ENCODE assay signal across 8 cellular contexts in the genomic region with DNA sequence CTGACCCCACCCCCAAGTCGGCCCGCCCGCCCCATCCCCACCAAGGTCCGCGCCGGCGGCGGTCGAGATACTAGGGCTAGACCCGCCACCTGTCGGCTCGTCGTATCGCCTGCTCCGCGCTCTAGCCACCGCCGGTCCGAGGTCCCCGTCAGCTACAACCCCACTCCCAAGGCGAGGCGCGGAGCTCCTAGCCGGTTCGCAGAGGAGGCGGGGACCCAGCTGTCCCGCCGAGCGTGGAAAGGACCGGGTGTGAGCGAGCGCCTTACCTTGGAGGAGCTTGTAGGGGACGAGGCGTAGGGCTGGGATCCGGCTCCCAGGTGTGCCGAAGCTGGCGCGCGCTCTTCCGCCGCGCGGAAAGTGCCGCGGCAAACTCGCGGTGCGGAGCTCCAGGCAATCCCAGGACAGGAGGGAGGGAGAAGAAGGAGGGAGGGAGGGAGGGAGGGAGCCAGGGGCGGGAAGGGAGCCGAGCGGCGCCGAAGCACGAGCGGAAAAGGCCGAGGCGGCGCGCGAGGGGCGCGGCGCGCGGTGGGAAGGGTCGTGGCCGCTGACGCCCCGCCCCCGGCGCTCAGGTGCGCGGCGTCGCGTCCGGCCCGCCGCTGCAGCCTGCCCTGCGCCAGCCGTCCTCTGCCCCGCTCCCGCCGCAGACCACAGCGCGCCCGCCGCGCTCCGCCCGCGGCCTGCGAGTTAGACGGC. TPM values are rescaled to one million over a fixed set of nuclear protein-coding genes. Genes with fewer than 3 reads are reported as not detected.
DNase-seq lines count a peak whose midpoint lies in the region; ATAC-seq, FAIRE-seq and TF ChIP-seq lines count a peak whose summit lies in the region.

A gene with protein sequence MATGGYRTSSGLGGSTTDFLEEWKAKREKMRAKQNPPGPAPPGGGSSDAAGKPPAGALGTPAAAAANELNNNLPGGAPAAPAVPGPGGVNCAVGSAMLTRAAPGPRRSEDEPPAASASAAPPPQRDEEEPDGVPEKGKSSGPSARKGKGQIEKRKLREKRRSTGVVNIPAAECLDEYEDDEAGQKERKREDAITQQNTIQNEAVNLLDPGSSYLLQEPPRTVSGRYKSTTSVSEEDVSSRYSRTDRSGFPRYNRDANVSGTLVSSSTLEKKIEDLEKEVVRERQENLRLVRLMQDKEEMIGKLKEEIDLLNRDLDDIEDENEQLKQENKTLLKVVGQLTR (minus strand): TSS at position 359 of the 693 bp plus-strand sequence. CDS start 720 bp downstream, outside the sequence.

- RAD21 ChIA-PET in GM12878 (lab: Charles Lee; ENCODE audit: unreplicated experiment), result interaction anchor here (0.7 to 6.9 kb wide), 15 partner anchors 9 to 580 kb away, joined by 3 to 70 read pairs (median 5); no protein-coding TSS in a partner anchor

- SMC1A ChIA-PET in GM12878 (lab: Charles Lee; ENCODE audit: uncharacterized antibody, unreplicated experiment), result interaction anchor here (1.0 to 6.8 kb wide), 2 partner anchors 13 to 75 kb away, joined by 3 to 55 read pairs; no protein-coding TSS in a partner anchor

- no peaks in the 10 kb centered on the region for H3K9me2 ChIP-seq in PC-3 (replicated peaks; ENCODE audit: low read length)

- FAIRE-seq in GM12878 (lab: Jason Lieb, UNC), result no peak

- POLR2A ChIA-PET in PC-3 (lab: Charles Lee; ENCODE audit: unreplicated experiment), result interaction anchor here (0.6 to 1.5 kb wide), 7 partner anchors 19 to 275 kb away, joined by 3 to 17 read pairs (median 11); no protein-coding TSS in a partner anchor
- POLR2A ChIA-PET in GM12878 (lab: Charles Lee), result interaction anchor here (0.5 to 1.4 kb wide), 4 partner anchors 9 to 137 kb away, joined by 3 to 5 read pairs (median 3); no protein-coding TSS in a partner anchor

- TF ChIP-seq POLR2A in GM12878 (IDR thresholded peaks at IDR 0.05; ENCODE audit: low read depth, low read length), result 0 out of 2 replicates have a peak, but pooled peaks have one; percentile 46
- no peak for TF ChIP-seq POLR2A in sigmoid colon (IDR thresholded peaks at IDR 0.05)

- TF ChIP-seq EP300 in GM12878 (IDR thresholded peaks at IDR 0.05; ENCODE audit: borderline replicate concordance in 1 of 2, control insufficient read depth in 1 of 2, low read depth in 2 of 2, low read length in 2 of 2), result no peak
- TF ChIP-seq EP300 in sigmoid colon (IDR thresholded peaks at IDR 0.05), result no peak

- peak within 1 kb of the TSS; percentile 99 for H3K4me3 ChIP-seq in HUES6 (ENCODE audit: low read depth, low read length)
- H3K4me3 ChIP-seq in PC-3 (ENCODE audit: low read length), result peak within 1 kb of the TSS; percentile 87
- H3K4me3 ChIP-seq in GM12878, result peak within 1 kb of the TSS; percentile 96
- peak within 1 kb of the TSS; percentile 86 for H3K4me3 ChIP-seq in iPS-11a (ENCODE audit: low read depth, low read length)
- H3K4me3 ChIP-seq in sigmoid colon, result peak within 1 kb of the TSS; percentile 69 to 88 (median 86)

- TF ChIP-seq CTCF in PC-3 (conservative IDR thresholded peaks at IDR 0.05; ENCODE audit: low read depth, low read length), result no peak; the same call in 1 of the 2 replicates
- peak; percentile 19 to 57 (median 31); a peak in 4 of 6 replicates for TF ChIP-seq CTCF in GM12878 (IDR thresholded peaks at IDR 0.05 in 2 of 3, conservative IDR thresholded peaks at IDR 0.05 in 1 of 3; ENCODE audit: control insufficient read depth in 2 of 3, extremely low read depth in 1 of 3, insufficient read depth in 1 of 3, low read depth in 3 of 3, low read length in 3 of 3)
- peak in 1 of 4 experiments; percentile 30 for TF ChIP-seq CTCF in sigmoid colon (IDR thresholded peaks at IDR 0.05)

- peak within 1 kb of the TSS; percentile 93 for H3K4me2 ChIP-seq in PC-3 (ENCODE audit: low read length)
- H3K4me2 ChIP-seq in GM12878 (ENCODE audit: control insufficient read depth, insufficient read depth), result peak within 1 kb of the TSS; percentile 94

- H3K79me2 ChIP-seq in PC-3 (ENCODE audit: low read length) (peaks cover 46% of the 10 kb centered on the region), GM12878 (ENCODE audit: control insufficient read depth, insufficient read depth, low read length) (peaks cover 43% of the 10 kb centered on the region)

- CTCF ChIA-PET in PC-3 (lab: Charles Lee) (interaction anchor here (0.6 to 1.1 kb wide), 2 partner anchors 47 to 498 kb away, joined by 3 read pairs; no protein-coding TSS in a partner anchor), GM12878 (lab: Yijun Ruan, JAX) (interaction anchor here (0.5 to 4.6 kb wide), 13 partner anchors 9 to 171 kb away, joined by 3 to 27 read pairs (median 3); no protein-coding TSS in a partner anchor)

- intact Hi-C loops in PC-3 (cut with micrococcal nuclease) (loop anchor here (1.0 to 5.0 kb wide), 4 partner anchors 135 to 497 kb away; no protein-coding TSS in a partner anchor), GM12878 (cut with micrococcal nuclease; ENCODE audit: unreplicated experiment) (loop anchor here (5.0 kb wide), 2 partner anchors 88 to 247 kb away; a partner anchor contains a TSS), sigmoid colon (cut with DNase I) (loop anchor here (2.0 kb wide), 1 partner anchor 496 kb away; no protein-coding TSS in a partner anchor)

- BruUV-seq in PC-3 (replicated peaks; lab: Mats Ljungman, UMichigan) (no TSS peak), GM12878 (replicated peaks; lab: Mats Ljungman, UMichigan) (no TSS peak)

- 0% methylated on average over 56 of the region's 94 CpGs for WGBS in GM12878 (ENCODE audit: insufficient coverage, insufficient replicate concordance, low lambda C conversion rate, missing lambda C conversion rate)
- WGBS in sigmoid colon, 2 donors, result 0 to 1% methylated on average over 94 of the region's 94 CpGs

- no peaks in the 10 kb centered on the region for H3F3A ChIP-seq in PC-3 (ENCODE audit: low read length, unreplicated experiment)

- H3K9me3 ChIP-seq in HUES6 (ENCODE audit: control insufficient read depth, insufficient read depth, low read depth, low read length), result no peaks in the 10 kb centered on the region
- H3K9me3 ChIP-seq in PC-3 (ENCODE audit: low read length), result no peaks in the 10 kb centered on the region
- no peaks in the 10 kb centered on the region for H3K9me3 ChIP-seq in GM12878 (replicated peaks; ENCODE audit: control insufficient read depth, insufficient read depth, low read length)
- no peaks in the 10 kb centered on the region for H3K9me3 ChIP-seq in sigmoid colon

- no peaks in the 10 kb centered on the region for H3K36me3 ChIP-seq in HUES6 (ENCODE audit: control insufficient read depth, insufficient read depth, low read length)
- H3K36me3 ChIP-seq in PC-3 (ENCODE audit: low read depth, low read length), result no peaks in the 10 kb centered on the region
- H3K36me3 ChIP-seq in GM12878 (ENCODE audit: control insufficient read depth in 2 of 2, insufficient read depth in 2 of 2, low read length in 1 of 2), result no peaks in the 10 kb centered on the region
- no peaks in the 10 kb centered on the region for H3K36me3 ChIP-seq in sigmoid colon

- peaks cover 23% of the 10 kb centered on the region for H4K20me1 ChIP-seq in PC-3 (ENCODE audit: low read length)
- no peaks in the 10 kb centered on the region for H4K20me1 ChIP-seq in GM12878 (ENCODE audit: control insufficient read depth, insufficient read depth)

- peak; percentile 39 for TF ChIP-seq RAD21 in GM12878 (IDR thresholded peaks at IDR 0.05; ENCODE audit: insufficient read depth, low read depth, low read length)

- H3K9ac ChIP-seq in HUES6 (ENCODE audit: low read length), result peak within 1 kb of the TSS; percentile 96
- peak within 1 kb of the TSS; percentile 75 for H3K9ac ChIP-seq in PC-3 (ENCODE audit: low read length)
- H3K9ac ChIP-seq in GM12878 (ENCODE audit: control insufficient read depth, insufficient read depth, low read length), result peak within 1 kb of the TSS; percentile 89

- H3K27me3 ChIP-seq in HUES6 (ENCODE audit: control insufficient read depth, insufficient read depth, low read length) (no peaks in the 10 kb centered on the region), PC-3 (ENCODE audit: low read length) (no peaks in the 10 kb centered on the region), GM12878 (replicated peaks in 1 of 2; ENCODE audit: control insufficient read depth in 2 of 2, insufficient read depth in 2 of 2, low read length in 1 of 2) (no peaks in the 10 kb centered on the region), sigmoid colon (no peaks in the 10 kb centered on the region)

- ATAC-seq in GM21526 (IDR thresholded peaks at IDR 0.05; ENCODE audit: low FRiP score, unreplicated experiment) (peak; percentile 68), PC-3 (peak; percentile 62), GM12878 (peak; percentile 68)

- peaks cover 31% of the 10 kb centered on the region for H3K4me1 ChIP-seq in HUES6 (ENCODE audit: control insufficient read depth, insufficient read depth, low read length)
- peaks cover 39% of the 10 kb centered on the region for H3K4me1 ChIP-seq in PC-3 (ENCODE audit: insufficient read depth, low read length)
- 0 out of 2 replicates have a peak, but pooled peaks cover 5% of the 10 kb centered on the region for H3K4me1 ChIP-seq in GM12878 (ENCODE audit: control insufficient read depth, insufficient read depth, low read length)
- peaks cover 0 to 38% (median 9%) of the 10 kb centered on the region in 4 donors for H3K4me1 ChIP-seq in sigmoid colon

- peak; percentile 53 for DNase-seq in GF-D8 (lab: John Stamatoyannopoulos, UW)
- DNase-seq in PC-3, result peak; percentile 92
- DNase-seq in GM12878 (ENCODE audit: low read depth, low spot score), result no peak
- DNase-seq in sigmoid colon, result peak; percentile 71
- DNase-seq in inferior parietal cortex (ENCODE audit: extremely low spot score), result no peak

- in situ Hi-C loops in GM12878 (cut with MboI), result no loop called here

- H3K27ac ChIP-seq in HUES6 (ENCODE audit: low read depth, low read length), result peak within 1 kb of the TSS; percentile 92
- peak within 1 kb of the TSS; percentile 82 for H3K27ac ChIP-seq in PC-3 (ENCODE audit: low read length)
- peak within 1 kb of the TSS; percentile 86 for H3K27ac ChIP-seq in GM12878 (ENCODE audit: control insufficient read depth, insufficient read depth)
- H3K27ac ChIP-seq in sigmoid colon, result peak within 1 kb of the TSS; percentile 83 to 91 (median 87)

- H2AFZ ChIP-seq in PC-3 (ENCODE audit: low read length) (peak within 1 kb of the TSS; percentile 71), GM12878 (ENCODE audit: control insufficient read depth, low read depth, low read length) (peak within 1 kb of the TSS; percentile 95)

RNA-seq across cellular contexts. Expression of the gene that starts here (rescaled TPM):
- 141 and 214 TPM in 2 replicates for total RNA-seq in PC-3 (2014; rRNA removed)
- 153 and 161 TPM in 2 replicates for total RNA-seq in GM12878 (2013; cell fraction: nucleolus; rRNA removed)
- total RNA-seq in GM12878 (2014; rRNA removed), result 48.4 and 53.6 TPM in 2 replicates
- 25.5 and 28.2 TPM in 2 replicates for total RNA-seq in GM12878 (2014; rRNA removed; fragmentation: Illumina TruSeq; extraction: Trizol)
- 69.5 and 70.6 TPM in 2 replicates for total RNA-seq in GM12878 (2021)
- 3.9 TPM for polyA plus RNA-seq in GM12878 (2011; ENCODE audit: low read depth)
- polyA plus RNA-seq in GM12878 (2011; rRNA removed), result 22.9 and 38.8 TPM in 2 replicates
- polyA plus RNA-seq in GM12878 (2011; cell fraction: cytosol; rRNA removed), result 5.2 and 7.5 TPM in 2 replicates
- 17.8 and 23.1 TPM in 2 replicates for polyA plus RNA-seq in GM12878 (2011; cell fraction: nucleus; rRNA removed)
- 12.4 and 13.4 TPM in 2 replicates for polyA plus RNA-seq in GM12878 (2012)
- polyA plus RNA-seq in GM12878 (2014; fragmentation: Illumina TruSeq; extraction: Trizol), result 19.3 and 29.4 TPM in 2 replicates
- polyA plus RNA-seq in GM12878 (2014; fragmentation: Nextera tagmentation; extraction: Ambion mirVana), result 10 to 100 TPM in 1 of 2 experiments, 1 to 10 TPM in 1; 8.1 to 10.0 TPM
- 32.5 and 34.9 TPM in 2 replicates for polyA plus RNA-seq in GM12878 (2014; rRNA removed)
- 10 to 100 TPM; 18.5 to 27.7 TPM for polyA plus RNA-seq in GM12878 (2016; fragmentation: Nextera tagmentation; extraction: Ambion mirVana)
- 10.3 and 14.3 TPM in 2 replicates for polyA minus RNA-seq in GM12878 (2011; rRNA and poly(A)+ RNA removed)
- 6.8 and 8.0 TPM in 2 replicates for polyA minus RNA-seq in GM12878 (2011; cell fraction: cytosol; rRNA and poly(A)+ RNA removed)
- 24.2 and 41.6 TPM in 2 replicates for polyA minus RNA-seq in GM12878 (2011; cell fraction: nucleus; rRNA and poly(A)+ RNA removed)
- 10 to 100 TPM; 22.1 to 53.5 (median 30.2) TPM for total RNA-seq in sigmoid colon
- polyA plus RNA-seq in sigmoid colon, result 10 to 100 TPM in 2 of 3 donors, 1 to 10 TPM in 1; 7.8 to 25.1 (median 15.7) TPM

Comparison
In these comparisons a context has a peak if more than half of its experiments do, and no peak if none do; other contexts are left out.
1. DNase-seq: peak in GF-D8 (single experiment), PC-3 (single experiment) and sigmoid colon (single experiment); none in GM12878 (single experiment) and inferior parietal cortex (single experiment).
2. Peak in every context shown above with its lines, with median percentiles within 50 percentile points of each other: ATAC-seq, H3K27ac ChIP-seq, H3K4me3 ChIP-seq and H3K9ac ChIP-seq.